ENCODE assay signal across 8 cellular contexts in genomic region chr1:91404151-91405012, GRCh38. TPM values are rescaled to one million over a fixed set of nuclear protein-coding genes. Genes with fewer than 3 reads are reported as not detected.
DNase-seq lines count a peak whose midpoint lies in the region; ATAC-seq, FAIRE-seq and TF ChIP-seq lines count a peak whose summit lies in the region.

HFM1 (minus strand) TSS chr1:91404837; CDS start chr1:91401082, 3,755 bp downstream.

- under 1% methylated on average over 34 of the region's 69 CpGs for WGBS in K562 (ENCODE audit: insufficient coverage, low coverage, missing lambda C conversion rate)

- H3K4me2 ChIP-seq in K562 (ENCODE audit: insufficient read depth, low read length) (peak within 1 kb of the TSS; percentile 83), skeletal muscle satellite cell (ENCODE audit: low read length) (peak within 1 kb of the TSS; percentile 82)

- CTCF ChIA-PET in K562 (lab: Yijun Ruan, JAX; ENCODE audit: low intra/inter-chr PET ratio), result interaction anchor here (0.6 to 4.2 kb wide), 3 partner anchors 58 to 126 kb away, joined by 3 to 32 read pairs (median 3); no protein-coding TSS in a partner anchor

- peak; percentile 1; the same call in 1 of the 2 replicates for TF ChIP-seq EP300 in K562 (IDR thresholded peaks at IDR 0.05; ENCODE audit: low read length)

- H3K4me3 ChIP-seq in GM08714 (ENCODE audit: low read length), result peak within 1 kb of the TSS; percentile 27
- H3K4me3 ChIP-seq in H7 (ENCODE audit: insufficient read depth, low read depth, low read length), result peak within 1 kb of the TSS; percentile 86
- H3K4me3 ChIP-seq in LNCaP clone FGC (ENCODE audit: low read depth, low read length), result peak within 1 kb of the TSS; percentile 58
- H3K4me3 ChIP-seq in K562, result peak within 1 kb of the TSS; percentile 76
- H3K4me3 ChIP-seq in iPS-18c (ENCODE audit: insufficient read depth, low read depth, low read length), result peak within 1 kb of the TSS; percentile 84
- H3K4me3 ChIP-seq in skeletal muscle satellite cell (ENCODE audit: low read length), result peak within 1 kb of the TSS; percentile 78

- DNase-seq in H7, result peak; percentile 87
- DNase-seq in LNCaP clone FGC (ENCODE audit: low read depth), result peak; percentile 26
- DNase-seq in SW 1271 (lab: John Stamatoyannopoulos, UW), result peak; percentile 36 to 59
- peak; percentile 85 to 95 (median 89) for DNase-seq in K562 (ENCODE audit: extremely low read depth in 1 of 4, low spot score in 3 of 4)
- DNase-seq in RKO (ENCODE audit: low spot score), result no peak

- H3K27me3 ChIP-seq in H7 (ENCODE audit: control insufficient read depth, insufficient read depth, low read length) (no peaks in the 10 kb centered on the region), K562 (ENCODE audit: control insufficient read depth in 2 of 2, insufficient read depth in 2 of 2, low read length in 2 of 2) (no peaks in the 10 kb centered on the region), skeletal muscle satellite cell (ENCODE audit: control insufficient read depth, insufficient read depth, low read length) (peaks cover 5% of the 10 kb centered on the region)

- peak within 1 kb of the TSS; percentile 84 for H3K27ac ChIP-seq in K562 (ENCODE audit: extremely low read depth, low read depth, low read length)

- intact Hi-C loops in K562 (cut with micrococcal nuclease), result loop anchor here (1.0 to 10.0 kb wide), 3 partner anchors 97 to 890 kb away; partner anchors contain the start of genes GLMN and RPAP2

- no peaks in the 10 kb centered on the region for H3K79me2 ChIP-seq in K562 (ENCODE audit: control insufficient read depth, insufficient read depth, low read length)

- peaks cover 6 to 10% of the 10 kb centered on the region in 2 experiments; a peak in 3 of 5 replicates for H3K4me1 ChIP-seq in K562 (replicated peaks in 1 of 2; ENCODE audit: control insufficient read depth in 2 of 2, insufficient read depth in 2 of 2, low read length in 2 of 2)
- H3K4me1 ChIP-seq in skeletal muscle satellite cell (ENCODE audit: control insufficient read depth, insufficient read depth, low read length), result no peaks in the 10 kb centered on the region

- TSS peak; percentile 92 for BruUV-seq in K562 (replicated peaks; lab: Mats Ljungman, UMichigan)

- H3K9ac ChIP-seq in K562 (ENCODE audit: insufficient read depth in 1 of 2, low read depth in 2 of 2, low read length in 2 of 2), result peak within 1 kb of the TSS; percentile 77 to 92
- peak within 1 kb of the TSS; percentile 76 for H3K9ac ChIP-seq in skeletal muscle satellite cell (ENCODE audit: low read depth, low read length)

- TF ChIP-seq RAD21 in K562 (CRISPR knock-in tag; conservative IDR thresholded peaks at IDR 0.05 in 1 of 2, IDR thresholded peaks at IDR 0.05 in 1 of 2), result no peak

- H3K9me1 ChIP-seq in K562 (ENCODE audit: control insufficient read depth, insufficient read depth, low read length), result no peaks in the 10 kb centered on the region

- in situ Hi-C loops in K562 (cut with MboI), result no loop called here

- TF ChIP-seq CTCF in LNCaP clone FGC (IDR thresholded peaks at IDR 0.05; ENCODE audit: control insufficient read depth, extremely low read depth, insufficient read depth) (no peak), K562 (IDR thresholded peaks at IDR 0.05 in 2 of 3, conservative IDR thresholded peaks at IDR 0.05 in 1 of 3; ENCODE audit: insufficient read depth in 2 of 3, low read depth in 1 of 3, low read length in 3 of 3) (peak in 2 of 3 experiments; percentile 20 to 29; a peak in 2 of 6 replicates)

- no peaks in the 10 kb centered on the region for H3K9me3 ChIP-seq in K562 (replicated peaks; ENCODE audit: control insufficient read depth, insufficient read depth, low read depth, low read length)
- H3K9me3 ChIP-seq in iPS-18c (ENCODE audit: control insufficient read depth, insufficient read depth, low read length), result no peaks in the 10 kb centered on the region
- no peaks in the 10 kb centered on the region for H3K9me3 ChIP-seq in skeletal muscle satellite cell (replicated peaks; ENCODE audit: low read length)

- FAIRE-seq in K562 (lab: Jason Lieb, UNC), result peak; percentile 85

- no peaks in the 10 kb centered on the region for H3K36me3 ChIP-seq in H7 (replicated peaks; ENCODE audit: control insufficient read depth, insufficient read depth, low read length)
- H3K36me3 ChIP-seq in K562 (ENCODE audit: control insufficient read depth, insufficient read depth, low read length), result no peaks in the 10 kb centered on the region
- H3K36me3 ChIP-seq in skeletal muscle satellite cell (ENCODE audit: insufficient read depth, low read length), result no peaks in the 10 kb centered on the region

- POLR2A ChIA-PET in K562 (lab: Yijun Ruan, JAX), result interaction anchor here (0.6 to 1.2 kb wide), 8 partner anchors 13 to 1664 kb away, joined by 3 to 5 read pairs (median 3); no protein-coding TSS in a partner anchor

- ATAC-seq in K562, result peak; percentile 98

- H4K20me1 ChIP-seq in K562 (replicated peaks; ENCODE audit: control insufficient read depth, insufficient read depth, low read length), result no peaks in the 10 kb centered on the region

- peak within 1 kb of the TSS; percentile 98 for H2AFZ ChIP-seq in K562 (ENCODE audit: low read depth, low read length)

- TF ChIP-seq POLR2A in K562 (conservative IDR thresholded peaks at IDR 0.05), result peak; percentile 96

TF ChIP-seq in K562, 482 proteins besides CTCF, POLR2A, EP300 and RAD21 (continues in another document):
- TF ChIP-seq THRB (CRISPR knock-in tag; conservative IDR thresholded peaks at IDR 0.05) (no peak), NFIC (IDR thresholded peaks at IDR 0.05) (peak; percentile 27; the same call in 1 of the 2 replicates), CCNT2 (IDR thresholded peaks at IDR 0.05; ENCODE audit: borderline replicate concordance, extremely low read depth, insufficient read length, low read depth, low read length) (peak; percentile 72), MNT (conservative IDR thresholded peaks at IDR 0.05) (peak in 1 of 2 experiments; percentile 85; a peak in 3 of 4 replicates), CXXC5 (CRISPR knock-in tag; IDR thresholded peaks at IDR 0.05) (peak; percentile 81), RBFOX2 (IDR thresholded peaks at IDR 0.05; ENCODE audit: low read depth, low read length) (peak; percentile 98), CREM (IDR thresholded peaks at IDR 0.05; ENCODE audit: low read depth) (peak; percentile 63), SUPT5H (IDR thresholded peaks at IDR 0.05) (peak; percentile 93), SIN3A (IDR thresholded peaks at IDR 0.05; ENCODE audit: borderline replicate concordance in 2 of 2, control insufficient read depth in 1 of 2, low read depth in 2 of 2, low read length in 2 of 2) (peak in 1 of 2 experiments; percentile 67; a peak in 1 of 4 replicates), MAZ (CRISPR knock-in tag; conservative IDR thresholded peaks at IDR 0.05 in 1 of 2, IDR thresholded peaks at IDR 0.05 in 1 of 2) (peak; percentile 77 to 86), PCBP1 (IDR thresholded peaks at IDR 0.05; ENCODE audit: low read depth, low read length, poor library complexity, severe bottlenecking) (peak; percentile 62), EP400 (IDR thresholded peaks at IDR 0.05) (peak; percentile 87), RBM25 (IDR thresholded peaks at IDR 0.05; ENCODE audit: low read depth, low read length, severe bottlenecking) (peak; percentile 30), HDAC2 (IDR thresholded peaks at IDR 0.05) (peak; percentile 32; the same call in 1 of the 2 replicates), BRF1 (IDR thresholded peaks at IDR 0.05; ENCODE audit: borderline replicate concordance, extremely low read depth, insufficient read length) (no peak)

RNA-seq across cellular contexts. Expression of gene HFM1, which starts in this region (rescaled TPM):
- 3.3 and 6.0 TPM in 2 replicates for total RNA-seq in H7 (2014; rRNA removed; shearing (Covaris generic))
- 3.4 and 26.2 TPM in 2 replicates for total RNA-seq in K562 (2011; cell fraction: chromatin; rRNA removed; ENCODE audit: low replicate concordance)
- total RNA-seq in K562 (2011; cell fraction: nucleolus; rRNA removed), result 1.5 and 2.5 TPM in 2 replicates
- 3.2 and 4.4 TPM in 2 replicates for total RNA-seq in K562 (2011; cell fraction: nucleoplasm; rRNA removed)
- 3.0 and 5.8 TPM in 2 replicates for total RNA-seq in K562 (2014; rRNA removed)
- total RNA-seq in K562 (2014; rRNA removed; fragmentation: Illumina TruSeq; extraction: Trizol), result 6.4 and 6.8 TPM in 2 replicates
- total RNA-seq in K562 (2015; rRNA removed; fragmentation: Illumina TruSeq; extraction: Trizol), result 4.5 and 5.9 TPM in 2 replicates
- 2.9 and 3.3 TPM in 2 replicates for total RNA-seq in K562 (2021)
- polyA plus RNA-seq in K562 (2011; rRNA removed), result 2.4 and 3.7 TPM in 2 replicates
- polyA plus RNA-seq in K562 (2011; cell fraction: cytosol; rRNA removed), result 0.06 and 0.28 TPM in 2 replicates
- polyA plus RNA-seq in K562 (2011; cell fraction: nucleus; rRNA removed), result 2.7 and 6.8 TPM in 2 replicates
- 1.5 and 3.1 TPM in 2 replicates for polyA plus RNA-seq in K562 (2012)
- 4.1 and 5.9 TPM in 2 replicates for polyA plus RNA-seq in K562 (2014; fragmentation: Illumina TruSeq; extraction: Trizol)
- polyA plus RNA-seq in K562 (2014; fragmentation: Nextera tagmentation; extraction: Ambion mirVana), result 1 to 10 TPM; 1.5 to 2.3 TPM
- 2.8 TPM in 2 replicates for polyA plus RNA-seq in K562 (2014; rRNA removed)
- polyA minus RNA-seq in K562 (2011; rRNA and poly(A)+ RNA removed), result 5.1 and 6.4 TPM in 2 replicates
- polyA minus RNA-seq in K562 (2011; cell fraction: cytosol; rRNA and poly(A)+ RNA removed), result 0.46 and 2.1 TPM in 2 replicates
- polyA minus RNA-seq in K562 (2011; cell fraction: nucleus; rRNA and poly(A)+ RNA removed), result 5.3 and 14.4 TPM in 2 replicates
- total RNA-seq in skeletal muscle satellite cell (2012; rRNA removed), result 0.22 and 0.25 TPM in 2 replicates

Comparison
In these comparisons a context has a peak if more than half of its experiments do, and no peak if none do; other contexts are left out.
1. H3K4me3 ChIP-seq: peak in every context shown above with its lines; median percentile 86 in H7; 84 in iPS-18c; 78 in skeletal muscle satellite cell; 76 in K562; 58 in LNCaP clone FGC; 27 in GM08714.